17 cellular contexts compared by ENCODE assay signal in the genomic region with DNA sequence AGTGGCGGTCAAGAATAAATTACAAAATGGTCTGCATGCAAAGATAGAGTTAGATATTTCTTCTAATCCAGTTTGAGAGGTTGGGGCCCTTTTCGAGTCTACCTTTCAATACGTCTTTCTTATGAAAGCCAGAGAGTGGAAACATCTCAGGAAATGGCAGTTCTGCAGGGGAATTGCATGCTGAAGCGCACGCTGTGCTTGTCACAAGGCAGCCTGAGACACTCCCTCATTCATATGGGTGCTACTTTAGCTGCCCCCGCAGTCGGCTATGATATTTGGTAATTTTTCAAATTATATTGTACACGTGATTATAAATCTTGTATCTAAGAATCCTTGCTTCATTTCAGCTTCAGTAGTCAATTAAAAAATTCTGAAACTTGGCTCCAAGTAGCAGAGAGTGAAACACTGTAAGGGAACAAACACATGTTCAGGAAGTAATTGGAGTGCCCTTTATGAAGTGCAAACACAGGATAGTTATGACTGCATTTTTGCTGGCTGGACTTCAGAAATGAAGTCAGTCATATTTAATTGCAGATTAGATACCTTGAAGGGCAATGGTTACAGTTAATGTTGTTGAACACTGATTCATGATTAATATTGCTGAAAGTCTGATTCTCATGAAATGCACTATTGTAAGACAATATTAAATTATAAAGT.
DNase-seq lines count a peak whose midpoint lies in the region; ATAC-seq and TF ChIP-seq lines count a peak whose summit lies in the region.
"Had no signal": no experiment of that assay in that cellular context is flagged by ENCODE, and none has a peak within 500 bp of the region (broad histone marks: within the 10 kb centered on the region; RNA-seq: fewer than 3 reads in every experiment).

No MANE protein-coding gene starts in this region.

- H3K27me3 ChIP-seq in A673 (replicated peaks; ENCODE audit: insufficient read depth, low read depth, low read length, poor library complexity) (no peaks in the 10 kb centered on the region), left lung (no peaks in the 10 kb centered on the region)
- H3K27me3 ChIP-seq: SJSA1 had no signal

- H3K36me3 ChIP-seq in A673 (ENCODE audit: insufficient read depth, low read length, poor library complexity, severe bottlenecking) = no peaks in the 10 kb centered on the region
- H3K36me3 ChIP-seq in left lung = no peaks in the 10 kb centered on the region
- H3K36me3 ChIP-seq: SJSA1 had no signal

- POLR2A ChIA-PET in A673 (lab: Charles Lee; ENCODE audit: low non-redundant PET) = no interaction called here

- H3K9me3 ChIP-seq in A673 (ENCODE audit: low read depth, low read length, poor library complexity, severe bottlenecking) = no peaks in the 10 kb centered on the region
- H3K9me3 ChIP-seq in left lung = no peaks in the 10 kb centered on the region
- H3K9me3 ChIP-seq: SJSA1 had no signal

- intact Hi-C loops in A673 (cut with micrococcal nuclease; ENCODE audit: unreplicated experiment) = no loop called here
- intact Hi-C loops in left lung (cut with DNase I) = no loop called here

- H3K4me1 ChIP-seq in A673 (ENCODE audit: insufficient read depth, low read length, poor library complexity, severe bottlenecking) (peaks cover 17% of the 10 kb centered on the region), left lung (peaks cover 0 to 8% of the 10 kb centered on the region in 2 donors)
- H3K4me1 ChIP-seq: SJSA1 had no signal

- H3K4me3 ChIP-seq in A673 (ENCODE audit: low read depth, low read length, poor library complexity, severe bottlenecking) (no peak overlapping the region), left lung (no peak overlapping the region)
- H3K4me3 ChIP-seq: SJSA1 had no signal

- ATAC-seq in left lung = peak; percentile 92
- no peak for ATAC-seq in stimulated activated naive CD8-positive, alpha-beta T cell treated with anti-CD3 and anti-CD28 coated beads, Interleukin-15, Interleukin-2, amounts not matched to agents 100 U/mL and 50 U/mL, for 24 hours
- ATAC-seq: esophagus mucosa; stimulated activated naive B cell treated with anti-CD40 and anti-IgM and Interleukin-4, amounts not matched to agents 10 μg/mL and 1 μg/mL and 100 μg/mL, for 72 hours had no signal

- DNase-seq in A673 (ENCODE audit: low spot score) = peak; percentile 32
- peak; percentile 48 for DNase-seq in NCI-H1092 (lab: John Stamatoyannopoulos, UW)
- no peak for DNase-seq in left lung
- no peak for DNase-seq in stimulated activated CD4-positive, alpha-beta T cell treated with anti-CD3 and anti-CD28 coated beads, Interleukin-2, amount 100 ng/mL, for 48 hours
- DNase-seq in NOMO-1 (lab: John Stamatoyannopoulos, UW; ENCODE audit: unreplicated experiment in 2 of 2) = no peak
- DNase-seq in stimulated activated naive CD8-positive, alpha-beta T cell treated with anti-CD3 and anti-CD28 coated beads, Interleukin-15, Interleukin-2, amounts not matched to agents 100 U/mL and 50 U/mL, for 24 hours = no peak
- DNase-seq in stimulated activated naive CD4-positive, alpha-beta T cell treated with Interleukin-2 at 50 U/mL for 16 hours (lab: John Stamatoyannopoulos, UW) = no peak
- DNase-seq: activated CD8-positive, alpha-beta memory T cell treated with anti-CD3 and anti-CD28 coated beads for 24 hours; activated naive CD4-positive, alpha-beta T cell; Karpas-422; midbrain; NCI-H774; stimulated activated CD4-positive, alpha-beta T cell treated with anti-CD3 and anti-CD28 coated beads, Interleukin-4, amount 100 ng/mL, for 1 hour; stimulated activated naive B cell treated with anti-CD40 and anti-IgM and Interleukin-4, amounts not matched to agents 10 μg/mL and 1 μg/mL and 100 μg/mL, for 72 hours had no signal

- TF ChIP-seq CTCF in A673 (conservative IDR thresholded peaks at IDR 0.05; ENCODE audit: low read depth, low read length) = no peak
- no peak for TF ChIP-seq CTCF in VCaP (conservative IDR thresholded peaks at IDR 0.05)
- no peak for TF ChIP-seq CTCF in left lung (IDR thresholded peaks at IDR 0.05)

- CTCF ChIA-PET in A673 (lab: Charles Lee) = no interaction called here

- no TSS peak for BruUV-seq in A673 (replicated peaks; lab: Mats Ljungman, UMichigan)

- H3K27ac ChIP-seq in A673 (ENCODE audit: low read depth, low read length, poor library complexity, severe bottlenecking) = no peak overlapping the region
- peak overlapping the region; percentile 56 for H3K27ac ChIP-seq in VCaP
- H3K27ac ChIP-seq in left lung = no peak overlapping the region
- H3K27ac ChIP-seq: SJSA1 had no signal

Comparison
In these comparisons a context has a peak if more than half of its experiments do, and no peak if none do; other contexts are left out.
1. DNase-seq: peak in A673 (single experiment) and NCI-H1092 (single experiment); none in left lung (0 of 2), stimulated activated CD4-positive, alpha-beta T cell treated with anti-CD3 and anti-CD28 coated beads, Interleukin-2, amount 100 ng/mL, for 48 hours (0 of 2), NOMO-1 (0 of 2), stimulated activated naive CD8-positive, alpha-beta T cell treated with anti-CD3 and anti-CD28 coated beads, Interleukin-15, Interleukin-2, amounts not matched to agents 100 U/mL and 50 U/mL, for 24 hours (single experiment) and stimulated activated naive CD4-positive, alpha-beta T cell treated with Interleukin-2 at 50 U/mL for 16 hours (single experiment).